7 cellular contexts compared by ENCODE assay signal in genomic region chr12:2845280-2845679, GRCh38. TPM values are rescaled to one million over a fixed set of nuclear protein-coding genes. Genes with fewer than 3 reads are reported as not detected.
DNase-seq lines count a peak whose midpoint lies in the region; ATAC-seq, FAIRE-seq and TF ChIP-seq lines count a peak whose summit lies in the region.
"Had no signal": no experiment of that assay in that cellular context is flagged by ENCODE, and none has a peak within 500 bp of the region (broad histone marks: within the 10 kb centered on the region; RNA-seq: fewer than 3 reads in every experiment).

No MANE protein-coding gene starts in this region.

- peak; percentile 69 for DNase-seq in HCEC 1CT
- DNase-seq in endothelial cell of umbilical vein (ENCODE audit: low read depth, low spot score) = peak; percentile 74
- peak; percentile 90 for DNase-seq in osteoblast (ENCODE audit: insufficient read length, low spot score, missing footprints)
- DNase-seq in epidermal melanocyte (ENCODE audit: insufficient read length, low spot score) = no peak
- DNase-seq in omental fat pad (ENCODE audit: low spot score) = no peak

- no peaks in the 10 kb centered on the region for H4K20me1 ChIP-seq in endothelial cell of umbilical vein (replicated peaks; ENCODE audit: control insufficient read depth, extremely low read depth, insufficient read depth, low read length)
- no peaks in the 10 kb centered on the region for H4K20me1 ChIP-seq in osteoblast (ENCODE audit: insufficient read depth, low read length)

- H3K4me1 ChIP-seq in endothelial cell of umbilical vein (ENCODE audit: control insufficient read depth, extremely low read depth, insufficient read depth, low read length) (peaks cover 23% of the 10 kb centered on the region), osteoblast (ENCODE audit: insufficient read depth, low read length) (peaks cover 25% of the 10 kb centered on the region)

- H3K4me3 ChIP-seq in endothelial cell of umbilical vein (replicated peaks in 1 of 3; ENCODE audit: insufficient read depth in 1 of 3, low read depth in 1 of 3, low read length in 3 of 3) = no peak overlapping the region
- H3K4me3 ChIP-seq in osteoblast (ENCODE audit: insufficient read depth, low read length) = peak overlapping the region; percentile 33

- peak; percentile 94 for FAIRE-seq in endothelial cell of umbilical vein (lab: Jason Lieb, UNC)

- H3K79me2 ChIP-seq in endothelial cell of umbilical vein (ENCODE audit: control insufficient read depth, insufficient read depth, low read length) (no peaks in the 10 kb centered on the region), osteoblast (ENCODE audit: insufficient read depth, low read length) (no peaks in the 10 kb centered on the region)

- H3K9ac ChIP-seq in endothelial cell of umbilical vein (replicated peaks; ENCODE audit: extremely low read depth, insufficient read depth, low read length) = peak overlapping the region; percentile 30

- TF ChIP-seq CTCF in endothelial cell of umbilical vein (IDR thresholded peaks at IDR 0.05; ENCODE audit: extremely low read depth in 1 of 2, insufficient read depth in 1 of 2, low read depth in 1 of 2, low read length in 2 of 2) (no peak), osteoblast (IDR thresholded peaks at IDR 0.05; ENCODE audit: extremely low read depth, low read depth, low read length) (no peak), omental fat pad (IDR thresholded peaks at IDR 0.05) (no peak)

- dilution Hi-C loops in endothelial cell of umbilical vein (cut with MboI; ENCODE audit: extremely low pct_ligation_motif_present, low sequenced_read_pairs) = no loop called here

- H3K27me3 ChIP-seq in endothelial cell of umbilical vein (ENCODE audit: control insufficient read depth in 2 of 2, insufficient read depth in 2 of 2, low read length in 2 of 2) = no peaks in the 10 kb centered on the region
- H3K27me3 ChIP-seq in osteoblast (ENCODE audit: insufficient read depth, low read length) = no peaks in the 10 kb centered on the region

- H2AFZ ChIP-seq in endothelial cell of umbilical vein (ENCODE audit: low read depth, low read length) (peak overlapping the region; percentile 68), osteoblast (ENCODE audit: low read length) (peak overlapping the region; percentile 93)

- H3K36me3 ChIP-seq in endothelial cell of umbilical vein (ENCODE audit: control insufficient read depth in 2 of 2, extremely low read depth in 1 of 2, insufficient read depth in 2 of 2, low read length in 2 of 2) (no peaks in the 10 kb centered on the region), osteoblast (ENCODE audit: insufficient read depth, low read length) (no peaks in the 10 kb centered on the region)

- BruUV-seq in endothelial cell of umbilical vein (replicated peaks; lab: Mats Ljungman, UMichigan) = no TSS peak

- peak overlapping the region; percentile 53 for H3K4me2 ChIP-seq in endothelial cell of umbilical vein (ENCODE audit: insufficient read depth, low read length)
- H3K4me2 ChIP-seq in osteoblast (ENCODE audit: insufficient read depth, low read length) = peak overlapping the region; percentile 51

- ATAC-seq in omental fat pad (ENCODE audit: low FRiP score) (no peak), GM18517 (IDR thresholded peaks at IDR 0.05; ENCODE audit: unreplicated experiment) (no peak)

- H3K27ac ChIP-seq in endothelial cell of umbilical vein (ENCODE audit: insufficient read depth, low read depth, low read length) (peak overlapping the region; percentile 75), osteoblast (ENCODE audit: low read depth, low read length) (peak overlapping the region; percentile 58)

- H3K9me3 ChIP-seq in endothelial cell of umbilical vein (replicated peaks; ENCODE audit: control insufficient read depth, insufficient read depth, low read length) = no peaks in the 10 kb centered on the region
- no peaks in the 10 kb centered on the region for H3K9me3 ChIP-seq in osteoblast (ENCODE audit: low read depth, low read length)

- intact Hi-C loops in endothelial cell of umbilical vein (cut with micrococcal nuclease) = loop anchor here (1.0 to 5.0 kb wide), 2 partner anchors 33 to 112 kb away; partner anchors contain the start of genes ITFG2 and TEAD4

- POLR2A ChIA-PET in endothelial cell of umbilical vein (lab: Charles Lee) = interaction anchor here (1.1 kb wide), 1 partner anchor 32 kb away, joined by 3 read pairs; the partner anchor contains the start of gene ITFG2

- peak; percentile 65 for TF ChIP-seq POLR2A in endothelial cell of umbilical vein (IDR thresholded peaks at IDR 0.05; ENCODE audit: low read depth, low read length)

- CTCF ChIA-PET in endothelial cell of umbilical vein (lab: Charles Lee) = interaction anchor here (0.7 to 3.0 kb wide), 21 partner anchors 9 to 216 kb away, joined by 3 to 26 read pairs (median 4); partner anchors contain the start of genes ITFG2, NRIP2 and TULP3

- no peaks in the 10 kb centered on the region for H3K9me1 ChIP-seq in endothelial cell of umbilical vein (replicated peaks; ENCODE audit: control insufficient read depth, extremely low read depth, insufficient read depth, low read length)

TF ChIP-seq in endothelial cell of umbilical vein, 7 proteins besides CTCF, POLR2A, EP300 and RAD21:
- TF ChIP-seq MYC (IDR thresholded peaks at IDR 0.05; ENCODE audit: low read depth, low read length) (no peak), POLR2AphosphoS5 (IDR thresholded peaks at IDR 0.05; ENCODE audit: insufficient read depth, low read depth, low read length) (peak; percentile 49)

RNA-seq across cellular contexts. Expression of gene NRIP2, which starts 10.4 kb away (rescaled TPM):
- total RNA-seq in endothelial cell of umbilical vein (not detected in 2 replicates), osteoblast (0.59 TPM in 1 of 2 replicates, not detected in the other), omental fat pad (1 to 10 TPM in 2 of 4 donors, under 1 TPM in 2; 0.46 to 4.9 (median 0.93) TPM)
- not detected in 2 replicates for polyA plus RNA-seq in endothelial cell of umbilical vein
- polyA plus RNA-seq in endothelial cell of umbilical vein (2011; cell fraction: cytosol; rRNA removed) = not detected in 2 replicates
- not detected in 2 replicates for polyA plus RNA-seq in endothelial cell of umbilical vein (2011; cell fraction: nucleus; rRNA removed)
- polyA plus RNA-seq in endothelial cell of umbilical vein (2012) = 0.83 and 0.87 TPM in 2 replicates
- not detected in 2 replicates for polyA minus RNA-seq in endothelial cell of umbilical vein
- not detected for polyA minus RNA-seq in endothelial cell of umbilical vein (2011; cell fraction: cytosol; rRNA and poly(A)+ RNA removed)
- not detected in 2 replicates for polyA minus RNA-seq in endothelial cell of umbilical vein (2011; cell fraction: nucleus; rRNA and poly(A)+ RNA removed)
- total RNA-seq: activated CD8-positive, alpha-beta memory T cell treated with anti-CD3 and anti-CD28 coated beads for 36 hours had no signal

RNA-seq across cellular contexts. Expression of gene TEX52, which starts 11.6 kb away (rescaled TPM):
- total RNA-seq in endothelial cell of umbilical vein (not detected in 2 replicates), osteoblast (not detected in 2 replicates), omental fat pad (not detected)
- polyA plus RNA-seq in endothelial cell of umbilical vein = not detected in 2 replicates
- polyA plus RNA-seq in endothelial cell of umbilical vein (2011; cell fraction: cytosol; rRNA removed) = not detected in 2 replicates
- polyA plus RNA-seq in endothelial cell of umbilical vein (2011; cell fraction: nucleus; rRNA removed) = not detected in 2 replicates
- not detected in 2 replicates for polyA plus RNA-seq in endothelial cell of umbilical vein (2012)
- polyA minus RNA-seq in endothelial cell of umbilical vein = not detected in 2 replicates
- not detected for polyA minus RNA-seq in endothelial cell of umbilical vein (2011; cell fraction: cytosol; rRNA and poly(A)+ RNA removed)
- polyA minus RNA-seq in endothelial cell of umbilical vein (2011; cell fraction: nucleus; rRNA and poly(A)+ RNA removed) = not detected in 2 replicates
- total RNA-seq: activated CD8-positive, alpha-beta memory T cell treated with anti-CD3 and anti-CD28 coated beads for 36 hours had no signal

RNA-seq across cellular contexts. Expression of gene FOXM1, which starts 31.7 kb away (rescaled TPM):
- total RNA-seq in endothelial cell of umbilical vein (110 and 136 TPM in 2 replicates), osteoblast (3.3 and 4.7 TPM in 2 replicates), omental fat pad (1 to 10 TPM in 1 of 4 donors, under 1 TPM in 3; 0.09 to 4.3 (median 0.50) TPM)
- 34.0 and 43.5 TPM in 2 replicates for polyA plus RNA-seq in endothelial cell of umbilical vein
- 70.0 and 78.4 TPM in 2 replicates for polyA plus RNA-seq in endothelial cell of umbilical vein (2011; cell fraction: cytosol; rRNA removed)
- 54.3 and 66.6 TPM in 2 replicates for polyA plus RNA-seq in endothelial cell of umbilical vein (2011; cell fraction: nucleus; rRNA removed)
- 32.7 and 83.2 TPM in 2 replicates for polyA plus RNA-seq in endothelial cell of umbilical vein (2012)
- 42.6 and 49.4 TPM in 2 replicates for polyA minus RNA-seq in endothelial cell of umbilical vein
- 71.7 TPM for polyA minus RNA-seq in endothelial cell of umbilical vein (2011; cell fraction: cytosol; rRNA and poly(A)+ RNA removed)
- 23.9 and 32.7 TPM in 2 replicates for polyA minus RNA-seq in endothelial cell of umbilical vein (2011; cell fraction: nucleus; rRNA and poly(A)+ RNA removed)

RNA-seq across cellular contexts. Expression of gene RHNO1, which starts 31.7 kb away (rescaled TPM):
- total RNA-seq in endothelial cell of umbilical vein (33.8 and 39.9 TPM in 2 replicates), osteoblast (27.1 and 28.6 TPM in 2 replicates), omental fat pad (1 to 10 TPM; 4.6 to 8.8 (median 6.1) TPM)
- polyA plus RNA-seq in endothelial cell of umbilical vein = 35.2 and 37.9 TPM in 2 replicates
- polyA plus RNA-seq in endothelial cell of umbilical vein (2011; cell fraction: cytosol; rRNA removed) = 43.4 and 45.5 TPM in 2 replicates
- polyA plus RNA-seq in endothelial cell of umbilical vein (2011; cell fraction: nucleus; rRNA removed) = 12.5 and 13.5 TPM in 2 replicates
- 33.7 and 43.7 TPM in 2 replicates for polyA plus RNA-seq in endothelial cell of umbilical vein (2012)
- 24.5 and 46.8 TPM in 2 replicates for polyA minus RNA-seq in endothelial cell of umbilical vein
- polyA minus RNA-seq in endothelial cell of umbilical vein (2011; cell fraction: cytosol; rRNA and poly(A)+ RNA removed) = 25.8 TPM
- polyA minus RNA-seq in endothelial cell of umbilical vein (2011; cell fraction: nucleus; rRNA and poly(A)+ RNA removed) = 7.6 and 15.6 TPM in 2 replicates

RNA-seq across cellular contexts. Expression of gene ITFG2, which starts 32.8 kb away (rescaled TPM):
- total RNA-seq in endothelial cell of umbilical vein (31.9 and 34.5 TPM in 2 replicates), osteoblast (20.6 TPM in 2 replicates), omental fat pad (10 to 100 TPM; 23.4 to 40.5 (median 29.0) TPM)
- 25.0 TPM in 2 replicates for polyA plus RNA-seq in endothelial cell of umbilical vein
- polyA plus RNA-seq in endothelial cell of umbilical vein (2011; cell fraction: cytosol; rRNA removed) = 20.7 and 23.9 TPM in 2 replicates
- 77.7 and 85.8 TPM in 2 replicates for polyA plus RNA-seq in endothelial cell of umbilical vein (2011; cell fraction: nucleus; rRNA removed)
- 21.2 and 24.5 TPM in 2 replicates for polyA plus RNA-seq in endothelial cell of umbilical vein (2012)
- 44.5 and 70.5 TPM in 2 replicates for polyA minus RNA-seq in endothelial cell of umbilical vein
- polyA minus RNA-seq in endothelial cell of umbilical vein (2011; cell fraction: cytosol; rRNA and poly(A)+ RNA removed) = 17.3 TPM
- polyA minus RNA-seq in endothelial cell of umbilical vein (2011; cell fraction: nucleus; rRNA and poly(A)+ RNA removed) = 60.8 and 62.2 TPM in 2 replicates

Comparison
In these comparisons a context has a peak if more than half of its experiments do, and no peak if none do; other contexts are left out.
1. DNase-seq: peak in HCEC 1CT (single experiment), endothelial cell of umbilical vein (single experiment) and osteoblast (single experiment); none in epidermal melanocyte (single experiment) and omental fat pad (single experiment).
2. RNA of gene FOXM1, which starts 31.7 kb away (total RNA-seq): 110 to 136 TPM in endothelial cell of umbilical vein; 3.3 to 4.7 TPM in osteoblast and 0.09 to 4.3 TPM in omental fat pad; every median in the first group is over 10 times any median in the second.